In the genomic region with DNA sequence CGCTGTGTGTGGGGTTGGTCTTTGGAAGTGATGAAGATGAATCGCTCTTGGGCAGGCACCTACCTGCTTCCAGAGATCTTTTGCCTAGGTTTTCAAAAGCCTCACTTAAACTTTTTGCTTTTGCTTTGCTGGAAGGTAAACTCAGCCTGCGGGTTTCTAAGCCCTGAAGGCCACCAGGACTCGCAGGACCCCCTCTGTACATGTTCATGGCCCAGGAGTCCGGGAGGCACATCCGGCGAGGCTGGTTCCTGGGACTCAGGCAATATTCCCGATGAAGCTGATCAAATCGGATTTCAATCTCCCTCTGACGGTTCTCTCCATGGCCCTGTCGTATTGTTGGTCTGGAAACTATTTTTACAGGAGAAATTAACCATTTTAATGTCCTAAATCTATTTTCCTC, we compare ENCODE assay signal across 15 cellular contexts.
"Had no signal": no experiment of that assay in that cellular context is flagged by ENCODE, and none has a peak within 500 bp of the region (broad histone marks: within the 10 kb centered on the region; RNA-seq: fewer than 3 reads in every experiment).

No MANE protein-coding gene starts in this region.

- H3K4me3 Mint-ChIP-seq: activated T-cell treated with anti-CD3 and anti-CD28 coated beads, Interleukin-2, amount 50 U/mL, for 72 hours; central memory CD8-positive, alpha-beta T cell; effector memory CD8-positive, alpha-beta T cell; neural crest cell; stimulated activated effector memory CD8-positive, alpha-beta T cell treated with anti-CD3 and anti-CD28 coated beads, Interleukin-12 subunit alpha, Interleukin-12 subunit beta, amount 100 ng/mL, for 72 hours; T-helper 17 cell had no signal

- DNase-seq: activated CD4-positive, alpha-beta T cell treated with anti-CD3 and anti-CD28 coated beads, Interleukin-2, amount 50 U/mL, for 4 hours; activated naive CD4-positive, alpha-beta T cell; activated T-cell treated with anti-CD3 and anti-CD28 coated beads, Interleukin-2, amount 50 U/mL, for 72 hours; amniotic stem cell; body of pancreas; effector memory CD8-positive, alpha-beta T cell; retina; small intestine; T-helper 17 cell; transverse colon had no signal

- H3K36me3 ChIP-seq: gastroesophageal sphincter, transverse colon had no signal

- H3K79me2 ChIP-seq: parathyroid adenoma had no signal

- H3K4me3 ChIP-seq: body of pancreas, gastroesophageal sphincter, transverse colon had no signal

- H3K9ac ChIP-seq: parathyroid adenoma had no signal

- H3K27ac ChIP-seq: body of pancreas, gastroesophageal sphincter, parathyroid adenoma, transverse colon had no signal

- H3K27ac Mint-ChIP-seq: activated T-cell treated with anti-CD3 and anti-CD28 coated beads, Interleukin-2, amount 50 U/mL, for 72 hours; stimulated activated effector memory CD8-positive, alpha-beta T cell treated with anti-CD3 and anti-CD28 coated beads, Interleukin-12 subunit alpha, Interleukin-12 subunit beta, amount 100 ng/mL, for 72 hours; T-helper 17 cell had no signal

- H3K4me1 ChIP-seq: body of pancreas, gastroesophageal sphincter, parathyroid adenoma, transverse colon had no signal

- H2AFZ ChIP-seq: parathyroid adenoma had no signal

- FAIRE-seq: small intestine had no signal

- H3K9me3 ChIP-seq: body of pancreas, gastroesophageal sphincter, transverse colon had no signal

- H3K27me3 ChIP-seq: body of pancreas, gastroesophageal sphincter, transverse colon had no signal

- H3K9me3 Mint-ChIP-seq: activated T-cell treated with anti-CD3 and anti-CD28 coated beads, Interleukin-2, amount 50 U/mL, for 72 hours; central memory CD8-positive, alpha-beta T cell; effector memory CD8-positive, alpha-beta T cell; neural crest cell; stimulated activated effector memory CD8-positive, alpha-beta T cell treated with anti-CD3 and anti-CD28 coated beads, Interleukin-12 subunit alpha, Interleukin-12 subunit beta, amount 100 ng/mL, for 72 hours had no signal

- H3K27me3 Mint-ChIP-seq: central memory CD8-positive, alpha-beta T cell; effector memory CD8-positive, alpha-beta T cell; T-helper 17 cell had no signal

- ATAC-seq: activated T-cell treated with anti-CD3 and anti-CD28 coated beads, Interleukin-2, amount 50 U/mL, for 72 hours; body of pancreas; effector memory CD8-positive, alpha-beta T cell; gastroesophageal sphincter; stimulated activated effector memory CD8-positive, alpha-beta T cell treated with anti-CD3 and anti-CD28 coated beads, Interleukin-12 subunit alpha, Interleukin-12 subunit beta, amount 100 ng/mL, for 72 hours; T-helper 17 cell had no signal
